ENCODE assay signal across 12 cellular contexts in genomic region chr1:112625696-112626095, GRCh38. TPM values are rescaled to one million over a fixed set of nuclear protein-coding genes. Genes with fewer than 3 reads are reported as not detected.
DNase-seq lines count a peak whose midpoint lies in the region; ATAC-seq and TF ChIP-seq lines count a peak whose summit lies in the region.
"Had no signal": no experiment of that assay in that cellular context is flagged by ENCODE, and none has a peak within 500 bp of the region (broad histone marks: within the 10 kb centered on the region; RNA-seq: fewer than 3 reads in every experiment).

No MANE protein-coding gene starts in this region.

- H3K27me3 Mint-ChIP-seq in effector memory CD8-positive, alpha-beta T cell: no peaks in the 10 kb centered on the region
- H3K27me3 Mint-ChIP-seq in nephron progenitor cell (ENCODE audit: low read depth, poor library complexity): no peaks in the 10 kb centered on the region
- H3K27me3 Mint-ChIP-seq: dendritic cell treated with granulocyte-macrophage colony-stimulating factor and Interleukin-4, amounts not matched to agents 40 ng/mL and 50 ng/mL, for 4 days had no signal

- H3K4me1 Mint-ChIP-seq in effector memory CD8-positive, alpha-beta T cell (ENCODE audit: low read depth in 2 of 2): peaks cover 51 to 73% of the 10 kb centered on the region in 2 donors
- H3K4me1 Mint-ChIP-seq in nephron progenitor cell: peaks cover 16% of the 10 kb centered on the region

- H3K9me3 Mint-ChIP-seq in effector memory CD8-positive, alpha-beta T cell: no peaks in the 10 kb centered on the region
- no peaks in the 10 kb centered on the region for H3K9me3 Mint-ChIP-seq in nephron progenitor cell
- H3K9me3 Mint-ChIP-seq: dendritic cell treated with granulocyte-macrophage colony-stimulating factor and Interleukin-4, amounts not matched to agents 40 ng/mL and 50 ng/mL, for 4 days had no signal

- H3K36me3 Mint-ChIP-seq in effector memory CD8-positive, alpha-beta T cell (ENCODE audit: insufficient read depth): peaks cover 48% of the 10 kb centered on the region
- H3K36me3 Mint-ChIP-seq in nephron progenitor cell (ENCODE audit: low read depth): peaks cover 30% of the 10 kb centered on the region

- CTCF ChIA-PET in RWPE1 (lab: Yijun Ruan, JAX): no interaction called here

- no peak for TF ChIP-seq CTCF in RWPE1 (conservative IDR thresholded peaks at IDR 0.05; ENCODE audit: low read depth)
- TF ChIP-seq CTCF in nephron progenitor cell (IDR thresholded peaks at IDR 0.05): no peak

- no peak for ATAC-seq in effector memory CD8-positive, alpha-beta T cell (replicated peaks)
- no peak for ATAC-seq in HG03432 (IDR thresholded peaks at IDR 0.05; ENCODE audit: unreplicated experiment)

- DNase-seq in Daoy (ENCODE audit: low read depth) (peak; percentile 29), RWPE1 (ENCODE audit: low spot score) (no peak), nephron progenitor cell (no peak), iPS-NIHi7 (ENCODE audit: extremely low spot score) (no peak), cerebellar nuclear complex (lab: John Stamatoyannopoulos, UW) (no peak)
- DNase-seq in effector memory CD8-positive, alpha-beta T cell: no peak
- DNase-seq in stimulated activated CD4-positive, alpha-beta T cell treated with anti-CD3 and anti-CD28 coated beads, Interleukin-4, amount 100 ng/mL, for 1 hour: no peak
- DNase-seq: activated CD8-positive, alpha-beta memory T cell treated with anti-CD3 and anti-CD28 coated beads for 24 hours; MV-4-11; right lobe of liver had no signal

- H3K4me3 Mint-ChIP-seq in effector memory CD8-positive, alpha-beta T cell: peak overlapping the region in 1 of 2 donors; percentile 99
- H3K4me3 Mint-ChIP-seq in nephron progenitor cell: no peak overlapping the region
- H3K4me3 Mint-ChIP-seq: dendritic cell treated with granulocyte-macrophage colony-stimulating factor and Interleukin-4, amounts not matched to agents 40 ng/mL and 50 ng/mL, for 4 days had no signal

- peak overlapping the region; percentile 9 to 72 for H3K27ac Mint-ChIP-seq in effector memory CD8-positive, alpha-beta T cell
- H3K27ac Mint-ChIP-seq in nephron progenitor cell: peak overlapping the region; percentile 78
- H3K27ac Mint-ChIP-seq: dendritic cell treated with granulocyte-macrophage colony-stimulating factor and Interleukin-4, amounts not matched to agents 40 ng/mL and 50 ng/mL, for 4 days had no signal

- peak overlapping the region; percentile 40; the same call in 1 of the 2 replicates for H3K27ac ChIP-seq in RWPE1
- H3K27ac ChIP-seq: right lobe of liver had no signal

- POLR2A ChIA-PET in RWPE1 (lab: Yijun Ruan, JAX; ENCODE audit: low non-redundant PET): no interaction called here

RNA-seq across cellular contexts. Expression of gene CAPZA1, which starts 6.1 kb away (rescaled TPM):
- total RNA-seq in Daoy (2014; rRNA removed; shearing (Covaris generic)): 322 and 342 TPM in 2 replicates

RNA-seq across cellular contexts. Expression of gene ST7L, which starts 6.8 kb away (rescaled TPM):
- total RNA-seq in Daoy (2014; rRNA removed; shearing (Covaris generic)): 29.6 and 31.5 TPM in 2 replicates

RNA-seq across cellular contexts. Expression of gene MOV10, which starts 48.8 kb away (rescaled TPM):
- total RNA-seq in Daoy (2014; rRNA removed; shearing (Covaris generic)): 57.2 and 59.9 TPM in 2 replicates
